1 cellular context compared by ENCODE assay signal in the genomic region with DNA sequence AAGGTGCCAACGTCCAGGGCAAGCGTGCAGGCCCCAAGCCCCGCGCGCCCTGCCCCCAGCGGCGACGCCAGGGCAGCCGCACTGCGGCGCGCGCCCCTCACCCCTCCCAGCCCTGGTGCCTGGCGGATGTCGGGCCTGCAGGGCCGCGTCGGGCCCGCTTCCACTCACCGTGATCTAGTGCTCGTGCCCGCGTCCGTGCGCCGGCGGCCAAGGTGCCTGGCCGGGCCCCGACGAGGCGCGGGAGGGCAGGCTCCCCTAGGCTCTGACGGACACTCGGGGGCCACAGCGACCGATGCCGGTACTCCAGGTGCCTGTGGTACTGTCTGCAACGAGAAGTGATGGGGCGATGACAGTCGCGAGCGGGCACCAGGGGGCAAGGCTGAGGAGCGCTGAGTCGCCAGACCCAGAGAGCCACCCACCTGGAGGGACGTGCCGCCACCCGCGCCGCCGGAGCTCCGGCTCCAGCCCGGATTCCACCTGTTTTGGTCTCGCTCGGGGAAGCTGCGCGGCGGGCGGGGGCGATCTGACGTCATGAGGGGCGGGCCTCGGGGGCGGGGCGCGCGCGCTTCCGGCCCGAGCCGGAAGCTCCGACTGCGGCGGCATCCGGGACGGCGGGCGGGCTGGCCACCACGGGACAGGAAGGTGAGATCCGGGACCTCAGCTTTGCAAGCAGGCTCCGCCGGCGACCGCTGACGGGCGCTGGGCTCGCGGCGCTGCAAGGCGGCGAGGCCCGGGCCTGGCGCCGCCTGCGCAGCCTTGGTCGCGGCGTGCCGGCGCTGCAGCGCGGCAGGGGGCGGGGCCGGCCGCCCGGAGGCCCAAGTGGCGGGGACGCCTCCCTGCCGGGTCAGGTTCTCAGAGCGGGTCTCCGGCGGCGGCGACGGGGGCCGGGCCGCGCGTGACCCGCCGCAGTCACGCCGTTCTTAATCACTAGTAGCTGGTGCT.
TF ChIP-seq lines count a peak whose summit lies in the region.

A gene with protein sequence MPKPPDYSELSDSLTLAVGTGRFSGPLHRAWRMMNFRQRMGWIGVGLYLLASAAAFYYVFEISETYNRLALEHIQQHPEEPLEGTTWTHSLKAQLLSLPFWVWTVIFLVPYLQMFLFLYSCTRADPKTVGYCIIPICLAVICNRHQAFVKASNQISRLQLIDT (plus strand): TSS at position 927 of the 942 bp plus-strand sequence. CDS start 89 bp downstream, outside the sequence.
A gene with protein sequence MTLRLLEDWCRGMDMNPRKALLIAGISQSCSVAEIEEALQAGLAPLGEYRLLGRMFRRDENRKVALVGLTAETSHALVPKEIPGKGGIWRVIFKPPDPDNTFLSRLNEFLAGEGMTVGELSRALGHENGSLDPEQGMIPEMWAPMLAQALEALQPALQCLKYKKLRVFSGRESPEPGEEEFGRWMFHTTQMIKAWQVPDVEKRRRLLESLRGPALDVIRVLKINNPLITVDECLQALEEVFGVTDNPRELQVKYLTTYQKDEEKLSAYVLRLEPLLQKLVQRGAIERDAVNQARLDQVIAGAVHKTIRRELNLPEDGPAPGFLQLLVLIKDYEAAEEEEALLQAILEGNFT (minus strand): TSS at position 507 of the 942 bp plus-strand sequence. CDS start 655 bp downstream, outside the sequence.

TF ChIP-seq in HepG2, 621 proteins besides CTCF, POLR2A, EP300 and RAD21 (continued from another document and continues in another):
- TF ChIP-seq, protein P1, sequence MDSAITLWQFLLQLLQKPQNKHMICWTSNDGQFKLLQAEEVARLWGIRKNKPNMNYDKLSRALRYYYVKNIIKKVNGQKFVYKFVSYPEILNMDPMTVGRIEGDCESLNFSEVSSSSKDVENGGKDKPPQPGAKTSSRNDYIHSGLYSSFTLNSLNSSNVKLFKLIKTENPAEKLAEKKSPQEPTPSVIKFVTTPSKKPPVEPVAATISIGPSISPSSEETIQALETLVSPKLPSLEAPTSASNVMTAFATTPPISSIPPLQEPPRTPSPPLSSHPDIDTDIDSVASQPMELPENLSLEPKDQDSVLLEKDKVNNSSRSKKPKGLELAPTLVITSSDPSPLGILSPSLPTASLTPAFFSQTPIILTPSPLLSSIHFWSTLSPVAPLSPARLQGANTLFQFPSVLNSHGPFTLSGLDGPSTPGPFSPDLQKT (CRISPR knock-in tag; IDR thresholded peaks at IDR 0.05; ENCODE audit: borderline replicate concordance) = peak; percentile 19; the same call in 1 of the 2 replicates
- TF ChIP-seq, protein P2, sequence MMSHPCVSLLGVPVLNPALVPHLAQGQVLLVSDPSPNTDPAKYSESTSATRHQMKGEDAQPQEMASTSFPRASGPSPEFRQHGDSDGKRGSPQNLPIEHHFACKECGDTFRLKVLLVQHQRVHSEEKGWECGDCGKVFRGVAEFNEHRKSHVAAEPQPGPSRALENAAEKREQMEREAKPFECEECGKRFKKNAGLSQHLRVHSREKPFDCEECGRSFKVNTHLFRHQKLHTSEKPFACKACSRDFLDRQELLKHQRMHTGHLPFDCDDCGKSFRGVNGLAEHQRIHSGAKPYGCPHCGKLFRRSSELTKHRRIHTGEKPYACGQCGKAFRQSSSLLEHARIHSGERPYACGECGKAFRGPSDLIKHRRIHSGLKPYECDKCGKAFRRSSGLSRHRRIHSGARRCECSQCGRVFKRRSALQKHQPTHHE (CRISPR knock-in tag; IDR thresholded peaks at IDR 0.05; ENCODE audit: borderline replicate concordance) = peak; percentile 44; the same call in 1 of the 2 replicates
- TF ChIP-seq SALL2 (CRISPR knock-in tag; IDR thresholded peaks at IDR 0.05) (peak; percentile 90), MEF2D (CRISPR knock-in tag; IDR thresholded peaks at IDR 0.05) (0 out of 2 replicates have a peak, but pooled peaks have one; percentile 36), ZNF124 (CRISPR knock-in tag; IDR thresholded peaks at IDR 0.05) (0 out of 2 replicates have a peak, but pooled peaks have one; percentile 38), ELF1 (CRISPR knock-in tag; IDR thresholded peaks at IDR 0.05) (0 out of 2 replicates have a peak, but pooled peaks have one; percentile 7), HIVEP1 (CRISPR knock-in tag; IDR thresholded peaks at IDR 0.05) (0 out of 2 replicates have a peak, but pooled peaks have one; percentile 31), CREB1 (IDR thresholded peaks at IDR 0.05) (peak; percentile 92), CREB1 (CRISPR knock-in tag; IDR thresholded peaks at IDR 0.05) (no peak; the same call in 1 of the 2 replicates), ZBTB20 (CRISPR knock-in tag; IDR thresholded peaks at IDR 0.05; ENCODE audit: borderline replicate concordance, low read depth) (peak; percentile 20; the same call in 1 of the 2 replicates), NKX3-1 (CRISPR knock-in tag; IDR thresholded peaks at IDR 0.05) (peak; percentile 60; the same call in 1 of the 2 replicates), ZNF709 (CRISPR knock-in tag; IDR thresholded peaks at IDR 0.05) (peak; percentile 71; the same call in 1 of the 2 replicates), GPN1 (CRISPR knock-in tag; IDR thresholded peaks at IDR 0.05; ENCODE audit: borderline replicate concordance) (0 out of 2 replicates have a peak, but pooled peaks have one; percentile 51), ZMYM4 (CRISPR knock-in tag; IDR thresholded peaks at IDR 0.05) (peak; percentile 53; the same call in 1 of the 2 replicates), TAF15 (IDR thresholded peaks at IDR 0.05; ENCODE audit: low read depth, low read length, poor library complexity, severe bottlenecking) (peak; percentile 73), ZNF143 (CRISPR knock-in tag; IDR thresholded peaks at IDR 0.05) (peak; percentile 16; the same call in 1 of the 2 replicates), ZNF546 (CRISPR knock-in tag; conservative IDR thresholded peaks at IDR 0.05) (peak; percentile 59; the same call in 1 of the 2 replicates), BCL6 (CRISPR knock-in tag; IDR thresholded peaks at IDR 0.05) (0 out of 2 replicates have a peak, but pooled peaks have one; percentile 19), ZNF672 (CRISPR knock-in tag; IDR thresholded peaks at IDR 0.05) (peak; percentile 16; the same call in 1 of the 2 replicates), ATF1 (CRISPR knock-in tag; IDR thresholded peaks at IDR 0.05) (no peak), ZNF766 (CRISPR knock-in tag; IDR thresholded peaks at IDR 0.05; ENCODE audit: borderline replicate concordance) (peak; percentile 82; the same call in 1 of the 2 replicates), SOX6 (IDR thresholded peaks at IDR 0.05) (no peak), SOX6 (CRISPR knock-in tag; IDR thresholded peaks at IDR 0.05) (peak; percentile 36), SP5 (CRISPR knock-in tag; IDR thresholded peaks at IDR 0.05; ENCODE audit: borderline replicate concordance, low read depth) (peak; percentile 34; the same call in 1 of the 2 replicates), MED13 (CRISPR knock-in tag; IDR thresholded peaks at IDR 0.05) (peak; percentile 72; the same call in 1 of the 2 replicates), ZBTB7A (CRISPR knock-in tag; IDR thresholded peaks at IDR 0.05) (no peak), SAFB2 (CRISPR knock-in tag; IDR thresholded peaks at IDR 0.05; ENCODE audit: borderline replicate concordance, low read depth) (peak; percentile 90), ZSCAN21 (CRISPR knock-in tag; IDR thresholded peaks at IDR 0.05; ENCODE audit: borderline replicate concordance) (peak; percentile 82; the same call in 1 of the 2 replicates)
- TF ChIP-seq, protein P3, sequence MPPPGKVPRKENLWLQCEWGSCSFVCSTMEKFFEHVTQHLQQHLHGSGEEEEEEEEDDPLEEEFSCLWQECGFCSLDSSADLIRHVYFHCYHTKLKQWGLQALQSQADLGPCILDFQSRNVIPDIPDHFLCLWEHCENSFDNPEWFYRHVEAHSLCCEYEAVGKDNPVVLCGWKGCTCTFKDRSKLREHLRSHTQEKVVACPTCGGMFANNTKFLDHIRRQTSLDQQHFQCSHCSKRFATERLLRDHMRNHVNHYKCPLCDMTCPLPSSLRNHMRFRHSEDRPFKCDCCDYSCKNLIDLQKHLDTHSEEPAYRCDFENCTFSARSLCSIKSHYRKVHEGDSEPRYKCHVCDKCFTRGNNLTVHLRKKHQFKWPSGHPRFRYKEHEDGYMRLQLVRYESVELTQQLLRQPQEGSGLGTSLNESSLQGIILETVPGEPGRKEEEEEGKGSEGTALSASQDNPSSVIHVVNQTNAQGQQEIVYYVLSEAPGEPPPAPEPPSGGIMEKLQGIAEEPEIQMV (CRISPR knock-in tag; IDR thresholded peaks at IDR 0.05; ENCODE audit: low read depth) = 0 out of 2 replicates have a peak, but pooled peaks have one; percentile 55
- TF ChIP-seq, protein P4, sequence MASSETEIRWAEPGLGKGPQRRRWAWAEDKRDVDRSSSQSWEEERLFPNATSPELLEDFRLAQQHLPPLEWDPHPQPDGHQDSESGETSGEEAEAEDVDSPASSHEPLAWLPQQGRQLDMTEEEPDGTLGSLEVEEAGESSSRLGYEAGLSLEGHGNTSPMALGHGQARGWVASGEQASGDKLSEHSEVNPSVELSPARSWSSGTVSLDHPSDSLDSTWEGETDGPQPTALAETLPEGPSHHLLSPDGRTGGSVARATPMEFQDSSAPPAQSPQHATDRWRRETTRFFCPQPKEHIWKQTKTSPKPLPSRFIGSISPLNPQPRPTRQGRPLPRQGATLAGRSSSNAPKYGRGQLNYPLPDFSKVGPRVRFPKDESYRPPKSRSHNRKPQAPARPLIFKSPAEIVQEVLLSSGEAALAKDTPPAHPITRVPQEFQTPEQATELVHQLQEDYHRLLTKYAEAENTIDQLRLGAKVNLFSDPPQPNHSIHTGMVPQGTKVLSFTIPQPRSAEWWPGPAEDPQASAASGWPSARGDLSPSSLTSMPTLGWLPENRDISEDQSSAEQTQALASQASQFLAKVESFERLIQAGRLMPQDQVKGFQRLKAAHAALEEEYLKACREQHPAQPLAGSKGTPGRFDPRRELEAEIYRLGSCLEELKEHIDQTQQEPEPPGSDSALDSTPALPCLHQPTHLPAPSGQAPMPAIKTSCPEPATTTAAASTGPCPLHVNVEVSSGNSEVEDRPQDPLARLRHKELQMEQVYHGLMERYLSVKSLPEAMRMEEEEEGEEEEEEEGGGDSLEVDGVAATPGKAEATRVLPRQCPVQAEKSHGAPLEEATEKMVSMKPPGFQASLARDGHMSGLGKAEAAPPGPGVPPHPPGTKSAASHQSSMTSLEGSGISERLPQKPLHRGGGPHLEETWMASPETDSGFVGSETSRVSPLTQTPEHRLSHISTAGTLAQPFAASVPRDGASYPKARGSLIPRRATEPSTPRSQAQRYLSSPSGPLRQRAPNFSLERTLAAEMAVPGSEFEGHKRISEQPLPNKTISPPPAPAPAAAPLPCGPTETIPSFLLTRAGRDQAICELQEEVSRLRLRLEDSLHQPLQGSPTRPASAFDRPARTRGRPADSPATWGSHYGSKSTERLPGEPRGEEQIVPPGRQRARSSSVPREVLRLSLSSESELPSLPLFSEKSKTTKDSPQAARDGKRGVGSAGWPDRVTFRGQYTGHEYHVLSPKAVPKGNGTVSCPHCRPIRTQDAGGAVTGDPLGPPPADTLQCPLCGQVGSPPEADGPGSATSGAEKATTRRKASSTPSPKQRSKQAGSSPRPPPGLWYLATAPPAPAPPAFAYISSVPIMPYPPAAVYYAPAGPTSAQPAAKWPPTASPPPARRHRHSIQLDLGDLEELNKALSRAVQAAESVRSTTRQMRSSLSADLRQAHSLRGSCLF (CRISPR knock-in tag; IDR thresholded peaks at IDR 0.05; ENCODE audit: borderline replicate concordance) = no peak
- TF ChIP-seq, protein P5, sequence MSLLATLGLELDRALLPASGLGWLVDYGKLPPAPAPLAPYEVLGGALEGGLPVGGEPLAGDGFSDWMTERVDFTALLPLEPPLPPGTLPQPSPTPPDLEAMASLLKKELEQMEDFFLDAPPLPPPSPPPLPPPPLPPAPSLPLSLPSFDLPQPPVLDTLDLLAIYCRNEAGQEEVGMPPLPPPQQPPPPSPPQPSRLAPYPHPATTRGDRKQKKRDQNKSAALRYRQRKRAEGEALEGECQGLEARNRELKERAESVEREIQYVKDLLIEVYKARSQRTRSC (CRISPR knock-in tag; IDR thresholded peaks at IDR 0.05; ENCODE audit: low read depth) = peak; percentile 72; the same call in 1 of the 2 replicates
- TF ChIP-seq, protein P6, sequence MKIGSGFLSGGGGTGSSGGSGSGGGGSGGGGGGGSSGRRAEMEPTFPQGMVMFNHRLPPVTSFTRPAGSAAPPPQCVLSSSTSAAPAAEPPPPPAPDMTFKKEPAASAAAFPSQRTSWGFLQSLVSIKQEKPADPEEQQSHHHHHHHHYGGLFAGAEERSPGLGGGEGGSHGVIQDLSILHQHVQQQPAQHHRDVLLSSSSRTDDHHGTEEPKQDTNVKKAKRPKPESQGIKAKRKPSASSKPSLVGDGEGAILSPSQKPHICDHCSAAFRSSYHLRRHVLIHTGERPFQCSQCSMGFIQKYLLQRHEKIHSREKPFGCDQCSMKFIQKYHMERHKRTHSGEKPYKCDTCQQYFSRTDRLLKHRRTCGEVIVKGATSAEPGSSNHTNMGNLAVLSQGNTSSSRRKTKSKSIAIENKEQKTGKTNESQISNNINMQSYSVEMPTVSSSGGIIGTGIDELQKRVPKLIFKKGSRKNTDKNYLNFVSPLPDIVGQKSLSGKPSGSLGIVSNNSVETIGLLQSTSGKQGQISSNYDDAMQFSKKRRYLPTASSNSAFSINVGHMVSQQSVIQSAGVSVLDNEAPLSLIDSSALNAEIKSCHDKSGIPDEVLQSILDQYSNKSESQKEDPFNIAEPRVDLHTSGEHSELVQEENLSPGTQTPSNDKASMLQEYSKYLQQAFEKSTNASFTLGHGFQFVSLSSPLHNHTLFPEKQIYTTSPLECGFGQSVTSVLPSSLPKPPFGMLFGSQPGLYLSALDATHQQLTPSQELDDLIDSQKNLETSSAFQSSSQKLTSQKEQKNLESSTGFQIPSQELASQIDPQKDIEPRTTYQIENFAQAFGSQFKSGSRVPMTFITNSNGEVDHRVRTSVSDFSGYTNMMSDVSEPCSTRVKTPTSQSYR (CRISPR knock-in tag; IDR thresholded peaks at IDR 0.05; ENCODE audit: borderline replicate concordance) = peak; percentile 90
- TF ChIP-seq, protein P7, sequence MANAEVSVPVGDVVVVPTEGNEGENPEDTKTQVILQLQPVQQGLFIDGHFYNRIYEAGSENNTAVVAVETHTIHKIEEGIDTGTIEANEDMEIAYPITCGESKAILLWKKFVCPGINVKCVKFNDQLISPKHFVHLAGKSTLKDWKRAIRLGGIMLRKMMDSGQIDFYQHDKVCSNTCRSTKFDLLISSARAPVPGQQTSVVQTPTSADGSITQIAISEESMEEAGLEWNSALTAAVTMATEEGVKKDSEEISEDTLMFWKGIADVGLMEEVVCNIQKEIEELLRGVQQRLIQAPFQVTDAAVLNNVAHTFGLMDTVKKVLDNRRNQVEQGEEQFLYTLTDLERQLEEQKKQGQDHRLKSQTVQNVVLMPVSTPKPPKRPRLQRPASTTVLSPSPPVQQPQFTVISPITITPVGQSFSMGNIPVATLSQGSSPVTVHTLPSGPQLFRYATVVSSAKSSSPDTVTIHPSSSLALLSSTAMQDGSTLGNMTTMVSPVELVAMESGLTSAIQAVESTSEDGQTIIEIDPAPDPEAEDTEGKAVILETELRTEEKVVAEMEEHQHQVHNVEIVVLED (CRISPR knock-in tag; IDR thresholded peaks at IDR 0.05; ENCODE audit: borderline replicate concordance) = peak; percentile 64; the same call in 1 of the 2 replicates
